Comparison of ENCODE assay signal across 1 cellular context in the genomic region with DNA sequence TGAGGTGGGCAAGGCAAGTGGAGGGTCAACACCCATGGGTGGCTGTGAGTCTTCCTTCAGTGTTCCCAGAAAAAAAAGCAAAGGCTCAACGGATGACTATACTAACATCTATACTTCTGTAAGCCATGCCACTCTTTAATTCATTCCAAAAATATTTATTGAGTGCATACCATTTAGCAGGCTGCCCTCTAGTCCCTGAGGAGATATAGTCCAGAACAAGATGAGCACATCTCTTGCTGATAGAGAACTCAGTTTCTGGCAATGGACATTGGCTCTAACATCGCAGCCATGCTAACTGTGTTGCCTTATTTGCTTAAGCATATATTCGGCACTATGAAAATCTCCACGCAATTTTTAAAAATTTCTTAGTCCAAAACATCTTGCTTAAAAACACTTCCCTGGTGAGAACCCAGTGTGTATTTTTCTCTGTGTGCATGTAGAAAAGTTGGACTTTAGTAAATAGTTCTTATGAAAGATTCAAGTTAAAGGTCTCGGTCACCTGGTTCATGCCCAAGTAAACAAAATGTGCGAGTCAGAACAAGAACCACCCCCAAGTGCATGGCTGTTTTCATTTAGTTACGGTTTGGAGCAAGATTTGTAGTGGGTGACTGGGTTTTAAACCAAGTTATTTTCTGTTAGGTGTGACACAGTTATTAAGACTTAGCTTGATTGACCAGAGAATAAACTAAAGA.
TF ChIP-seq lines count a peak whose summit lies in the region.

No MANE protein-coding gene starts in this region.

TF ChIP-seq in IMR-90, 13 proteins besides CTCF, POLR2A, EP300 and RAD21:
- TF ChIP-seq MXI1 (IDR thresholded peaks at IDR 0.05; ENCODE audit: borderline replicate concordance, low read depth, low read length), result no peak
- no peak for TF ChIP-seq FOS (IDR thresholded peaks at IDR 0.05; ENCODE audit: low read depth, low read length)
- no peak for TF ChIP-seq RFX5 (IDR thresholded peaks at IDR 0.05; ENCODE audit: low read depth, low read length)
- no peak for TF ChIP-seq NFE2L2 (IDR thresholded peaks at IDR 0.05; ENCODE audit: low read depth, low read length)
- TF ChIP-seq BHLHE40 (IDR thresholded peaks at IDR 0.05; ENCODE audit: low read depth, low read length), result no peak
- no peak for TF ChIP-seq MAZ (IDR thresholded peaks at IDR 0.05; ENCODE audit: borderline replicate concordance, low read depth, low read length)
- no peak for TF ChIP-seq RCOR1 (IDR thresholded peaks at IDR 0.05; ENCODE audit: insufficient replicate concordance, low read length)
- TF ChIP-seq CEBPB (IDR thresholded peaks at IDR 0.05; ENCODE audit: low read depth, low read length), result no peak
- TF ChIP-seq, protein P1, sequence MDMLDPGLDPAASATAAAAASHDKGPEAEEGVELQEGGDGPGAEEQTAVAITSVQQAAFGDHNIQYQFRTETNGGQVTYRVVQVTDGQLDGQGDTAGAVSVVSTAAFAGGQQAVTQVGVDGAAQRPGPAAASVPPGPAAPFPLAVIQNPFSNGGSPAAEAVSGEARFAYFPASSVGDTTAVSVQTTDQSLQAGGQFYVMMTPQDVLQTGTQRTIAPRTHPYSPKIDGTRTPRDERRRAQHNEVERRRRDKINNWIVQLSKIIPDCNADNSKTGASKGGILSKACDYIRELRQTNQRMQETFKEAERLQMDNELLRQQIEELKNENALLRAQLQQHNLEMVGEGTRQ (IDR thresholded peaks at IDR 0.05; ENCODE audit: low read depth, low read length), result no peak
- no peak for TF ChIP-seq SMC3 (IDR thresholded peaks at IDR 0.05; ENCODE audit: low read depth, low read length)
- TF ChIP-seq, protein P2, sequence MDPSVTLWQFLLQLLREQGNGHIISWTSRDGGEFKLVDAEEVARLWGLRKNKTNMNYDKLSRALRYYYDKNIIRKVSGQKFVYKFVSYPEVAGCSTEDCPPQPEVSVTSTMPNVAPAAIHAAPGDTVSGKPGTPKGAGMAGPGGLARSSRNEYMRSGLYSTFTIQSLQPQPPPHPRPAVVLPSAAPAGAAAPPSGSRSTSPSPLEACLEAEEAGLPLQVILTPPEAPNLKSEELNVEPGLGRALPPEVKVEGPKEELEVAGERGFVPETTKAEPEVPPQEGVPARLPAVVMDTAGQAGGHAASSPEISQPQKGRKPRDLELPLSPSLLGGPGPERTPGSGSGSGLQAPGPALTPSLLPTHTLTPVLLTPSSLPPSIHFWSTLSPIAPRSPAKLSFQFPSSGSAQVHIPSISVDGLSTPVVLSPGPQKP (IDR thresholded peaks at IDR 0.05; ENCODE audit: borderline replicate concordance, low read depth, low read length), result no peak
- no peak for TF ChIP-seq MAFK (IDR thresholded peaks at IDR 0.05; ENCODE audit: low read depth, low read length)
- TF ChIP-seq CHD1 (IDR thresholded peaks at IDR 0.05; ENCODE audit: low read depth, low read length), result no peak
